Comparison of ENCODE assay signal across 30 cellular contexts in the genomic region with DNA sequence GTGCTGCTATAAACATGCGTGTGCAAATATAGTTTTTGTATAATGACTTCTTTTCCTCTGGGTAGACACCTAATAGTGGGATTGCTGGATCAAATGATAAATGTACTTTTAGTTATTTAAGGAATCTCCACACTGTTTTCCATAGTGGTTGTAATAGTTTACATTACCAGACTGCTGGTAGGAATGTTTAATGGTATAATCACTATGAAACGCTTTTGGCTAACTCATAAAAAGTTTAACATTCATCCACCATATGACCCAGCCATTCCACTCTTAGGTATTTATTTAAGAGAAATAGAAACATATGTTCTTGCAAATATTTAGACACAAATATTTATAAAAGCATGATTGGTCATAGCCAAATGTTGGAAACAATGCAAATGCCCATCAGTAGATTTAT. TPM values are rescaled to one million over a fixed set of nuclear protein-coding genes. Genes with fewer than 3 reads are reported as not detected.
"Had no signal": no experiment of that assay in that cellular context is flagged by ENCODE, and none has a peak within 500 bp of the region (broad histone marks: within the 10 kb centered on the region; RNA-seq: fewer than 3 reads in every experiment).

No MANE protein-coding gene starts in this region.

- H3K36me3 Mint-ChIP-seq: activated naive CD8-positive, alpha-beta T cell had no signal

- H3K9me3 Mint-ChIP-seq: activated B cell treated with CpG ODN at 0.5 μM for 24 hours; activated CD8-positive, alpha-beta T cell treated with anti-CD3 and anti-CD28 coated beads for 36 hours; activated T-helper 17 cell treated with anti-CD3 and anti-CD28 coated beads, Interleukin-2, amount 50 U/mL, for 72 hours; central memory CD8-positive, alpha-beta T cell; effector memory CD8-positive, alpha-beta T cell; T-helper 2 cell treated with Interferon-gamma antibody and Interleukin-4, amounts not matched to agents 5 μg/mL and 100 μg/mL, for 36 hours had no signal

- ATAC-seq: activated CD4-positive, CD25-positive, alpha-beta regulatory T cell treated with anti-CD3 and anti-CD28 coated beads, Interleukin-2, amount 50 U/mL, for 24 hours; activated CD8-positive, alpha-beta T cell treated with anti-CD3 and anti-CD28 coated beads for 36 hours; activated T-cell treated with anti-CD3 and anti-CD28 coated beads, Interleukin-2, amount 50 U/mL, for 4 hours; activated T-helper 17 cell treated with anti-CD3 and anti-CD28 coated beads, Interleukin-2, amount 50 U/mL, for 72 hours; effector memory CD8-positive, alpha-beta T cell; T-helper 17 cell had no signal

- H3K4me3 Mint-ChIP-seq: activated B cell treated with CpG ODN at 0.5 μM for 24 hours; activated CD8-positive, alpha-beta T cell treated with anti-CD3 and anti-CD28 coated beads for 36 hours; activated naive CD8-positive, alpha-beta T cell; activated T-cell treated with anti-CD3 and anti-CD28 coated beads, Interleukin-2, amount 50 U/mL, for 4 hours; activated T-helper 17 cell treated with anti-CD3 and anti-CD28 coated beads, Interleukin-2, amount 50 U/mL, for 72 hours; central memory CD8-positive, alpha-beta T cell; effector memory CD8-positive, alpha-beta T cell; T-helper 17 cell; T-helper 2 cell treated with Interferon-gamma antibody and Interleukin-4, amounts not matched to agents 5 μg/mL and 100 μg/mL, for 36 hours had no signal

- H3K27me3 Mint-ChIP-seq: activated B cell treated with CpG ODN at 0.5 μM for 24 hours; activated CD8-positive, alpha-beta T cell treated with anti-CD3 and anti-CD28 coated beads for 36 hours; activated naive CD8-positive, alpha-beta T cell; central memory CD8-positive, alpha-beta T cell; effector memory CD8-positive, alpha-beta T cell had no signal

- DNase-seq: activated B cell treated with CpG ODN at 0.5 μM for 24 hours; activated CD4-positive, alpha-beta T cell treated with anti-CD3 and anti-CD28 coated beads for 48 hours; activated CD4-positive, alpha-beta T cell treated with anti-CD3 and anti-CD28 coated beads, Interleukin-2, amount 50 U/mL, for 1 hour; activated CD4-positive, alpha-beta T cell treated with anti-CD3 and anti-CD28 coated beads, Interleukin-2, amount 50 U/mL, for 48 hours; activated CD8-positive, alpha-beta memory T cell treated with anti-CD3 and anti-CD28 coated beads for 24 hours; activated CD8-positive, alpha-beta T cell treated with anti-CD3 and anti-CD28 coated beads for 36 hours; activated effector memory CD4-positive, alpha-beta T cell treated with Interleukin-2 at 50 U/mL for 16 hours; activated gamma-delta T cell treated with Interleukin-2 at 50 U/mL for 16 hours; activated naive CD4-positive, alpha-beta T cell treated with anti-CD3 and anti-CD28 coated beads, Interleukin-2, amount 50 U/mL, for 16 hours; activated naive CD4-positive, alpha-beta T cell treated with Interleukin-2 at 50 U/mL for 16 hours; activated T-cell treated with anti-CD3 and anti-CD28 coated beads, Interleukin-2, amount 50 U/mL, for 4 hours; amniotic stem cell; anterior cingulate cortex; brain microvascular endothelial cell; cortex of kidney; dermis blood vessel endothelial cell; effector CD4-positive, alpha-beta T cell; effector memory CD8-positive, alpha-beta T cell; erythroblast; head of caudate nucleus; T-helper 1 cell; T-helper 17 cell; T1000; WERI-Rb-1 had no signal

- H3K4me1 Mint-ChIP-seq: activated B cell treated with CpG ODN at 0.5 μM for 24 hours; activated T-helper 17 cell treated with anti-CD3 and anti-CD28 coated beads, Interleukin-2, amount 50 U/mL, for 72 hours; central memory CD8-positive, alpha-beta T cell; T-helper 17 cell had no signal

- H3K27ac Mint-ChIP-seq: activated B cell treated with CpG ODN at 0.5 μM for 24 hours; activated CD8-positive, alpha-beta T cell treated with anti-CD3 and anti-CD28 coated beads for 36 hours; activated naive CD8-positive, alpha-beta T cell; activated T-helper 17 cell treated with anti-CD3 and anti-CD28 coated beads, Interleukin-2, amount 50 U/mL, for 72 hours; effector memory CD8-positive, alpha-beta T cell; T-helper 17 cell; T-helper 2 cell treated with Interferon-gamma antibody and Interleukin-4, amounts not matched to agents 5 μg/mL and 100 μg/mL, for 36 hours had no signal

RNA-seq across cellular contexts. Expression of gene TFEC, which starts 32.1 kb away (rescaled TPM):
- total RNA-seq: activated CD8-positive, alpha-beta T cell treated with anti-CD3 and anti-CD28 coated beads for 36 hours; bronchial epithelial cell had no signal
